In the genomic region with DNA sequence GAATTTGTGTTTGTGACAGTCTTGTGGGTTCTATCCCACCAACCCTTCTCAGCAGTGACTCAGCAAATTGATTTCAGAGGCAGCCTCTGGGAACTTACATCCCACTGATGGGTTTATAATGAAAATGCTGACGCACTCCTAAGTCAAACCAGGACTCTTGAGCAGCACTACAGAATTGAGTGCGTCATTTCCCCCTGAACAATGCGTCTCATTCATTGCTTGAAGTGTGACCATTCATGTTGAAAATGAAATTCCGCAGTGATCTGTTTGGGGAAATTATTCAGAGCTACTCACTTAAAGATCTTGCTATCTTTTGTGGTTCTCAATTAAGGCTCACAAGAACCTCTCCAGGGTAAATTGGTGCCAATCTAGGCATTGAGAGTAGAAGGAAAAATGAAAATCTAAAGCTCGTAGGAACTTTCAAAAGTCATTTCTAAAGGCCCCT, we compare ENCODE assay signal across 1 cellular context.
TF ChIP-seq lines count a peak whose summit lies in the region.

No MANE protein-coding gene starts in this region.

TF ChIP-seq in GM12878, 131 proteins besides CTCF, POLR2A, EP300 and RAD21 (continued from another document):
- TF ChIP-seq, protein P1, sequence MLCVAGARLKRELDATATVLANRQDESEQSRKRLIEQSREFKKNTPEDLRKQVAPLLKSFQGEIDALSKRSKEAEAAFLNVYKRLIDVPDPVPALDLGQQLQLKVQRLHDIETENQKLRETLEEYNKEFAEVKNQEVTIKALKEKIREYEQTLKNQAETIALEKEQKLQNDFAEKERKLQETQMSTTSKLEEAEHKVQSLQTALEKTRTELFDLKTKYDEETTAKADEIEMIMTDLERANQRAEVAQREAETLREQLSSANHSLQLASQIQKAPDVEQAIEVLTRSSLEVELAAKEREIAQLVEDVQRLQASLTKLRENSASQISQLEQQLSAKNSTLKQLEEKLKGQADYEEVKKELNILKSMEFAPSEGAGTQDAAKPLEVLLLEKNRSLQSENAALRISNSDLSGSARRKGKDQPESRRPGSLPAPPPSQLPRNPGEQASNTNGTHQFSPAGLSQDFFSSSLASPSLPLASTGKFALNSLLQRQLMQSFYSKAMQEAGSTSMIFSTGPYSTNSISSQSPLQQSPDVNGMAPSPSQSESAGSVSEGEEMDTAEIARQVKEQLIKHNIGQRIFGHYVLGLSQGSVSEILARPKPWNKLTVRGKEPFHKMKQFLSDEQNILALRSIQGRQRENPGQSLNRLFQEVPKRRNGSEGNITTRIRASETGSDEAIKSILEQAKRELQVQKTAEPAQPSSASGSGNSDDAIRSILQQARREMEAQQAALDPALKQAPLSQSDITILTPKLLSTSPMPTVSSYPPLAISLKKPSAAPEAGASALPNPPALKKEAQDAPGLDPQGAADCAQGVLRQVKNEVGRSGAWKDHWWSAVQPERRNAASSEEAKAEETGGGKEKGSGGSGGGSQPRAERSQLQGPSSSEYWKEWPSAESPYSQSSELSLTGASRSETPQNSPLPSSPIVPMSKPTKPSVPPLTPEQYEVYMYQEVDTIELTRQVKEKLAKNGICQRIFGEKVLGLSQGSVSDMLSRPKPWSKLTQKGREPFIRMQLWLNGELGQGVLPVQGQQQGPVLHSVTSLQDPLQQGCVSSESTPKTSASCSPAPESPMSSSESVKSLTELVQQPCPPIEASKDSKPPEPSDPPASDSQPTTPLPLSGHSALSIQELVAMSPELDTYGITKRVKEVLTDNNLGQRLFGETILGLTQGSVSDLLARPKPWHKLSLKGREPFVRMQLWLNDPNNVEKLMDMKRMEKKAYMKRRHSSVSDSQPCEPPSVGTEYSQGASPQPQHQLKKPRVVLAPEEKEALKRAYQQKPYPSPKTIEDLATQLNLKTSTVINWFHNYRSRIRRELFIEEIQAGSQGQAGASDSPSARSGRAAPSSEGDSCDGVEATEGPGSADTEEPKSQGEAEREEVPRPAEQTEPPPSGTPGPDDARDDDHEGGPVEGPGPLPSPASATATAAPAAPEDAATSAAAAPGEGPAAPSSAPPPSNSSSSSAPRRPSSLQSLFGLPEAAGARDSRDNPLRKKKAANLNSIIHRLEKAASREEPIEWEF (IDR thresholded peaks at IDR 0.05; ENCODE audit: insufficient replicate concordance, low read depth, low read length), result peak; percentile 82
- TF ChIP-seq SPI1 (IDR thresholded peaks at IDR 0.05; ENCODE audit: borderline replicate concordance, insufficient read depth, low read depth, low read length) (no peak), PAX5 (IDR thresholded peaks at IDR 0.05; ENCODE audit: borderline replicate concordance, low read depth, low read length) (peak; percentile 98), ETV6 (conservative IDR thresholded peaks at IDR 0.05 in 1 of 2, IDR thresholded peaks at IDR 0.05 in 1 of 2; ENCODE audit: borderline replicate concordance in 1 of 2, low read depth in 1 of 2) (peak in 1 of 2 experiments; percentile 81; a peak in 2 of 4 replicates), GABPA (IDR thresholded peaks at IDR 0.05; ENCODE audit: low read depth) (peak; percentile 73), SMAD5 (IDR thresholded peaks at IDR 0.05; ENCODE audit: low read depth) (no peak), WRNIP1 (IDR thresholded peaks at IDR 0.05; ENCODE audit: borderline replicate concordance, low read depth, low read length) (peak; percentile 94; the same call in 1 of the 2 replicates), CHD2 (IDR thresholded peaks at IDR 0.05; ENCODE audit: borderline replicate concordance, low read depth, low read length) (peak; percentile 86), BACH1 (IDR thresholded peaks at IDR 0.05; ENCODE audit: borderline replicate concordance) (peak; percentile 100), FOXM1 (IDR thresholded peaks at IDR 0.05; ENCODE audit: low read depth, low read length) (peak; percentile 91), MTA2 (IDR thresholded peaks at IDR 0.05; ENCODE audit: low read depth) (peak; percentile 100), NBN (IDR thresholded peaks at IDR 0.05) (peak; percentile 99), IKZF1 (conservative IDR thresholded peaks at IDR 0.05) (peak; percentile 98), KLF5 (IDR thresholded peaks at IDR 0.05; ENCODE audit: partially characterized antibody) (peak; percentile 96), BCL11A (IDR thresholded peaks at IDR 0.05; ENCODE audit: low read depth, low read length) (peak; percentile 99), CHD4 (IDR thresholded peaks at IDR 0.05) (no peak), SRF (IDR thresholded peaks at IDR 0.05; ENCODE audit: low read depth in 2 of 2, low read length in 2 of 2) (peak in 1 of 2 experiments; percentile 52; a peak in 1 of 4 replicates), ATF7 (IDR thresholded peaks at IDR 0.05; ENCODE audit: low read depth) (peak; percentile 96), SUPT20H (IDR thresholded peaks at IDR 0.05; ENCODE audit: borderline replicate concordance, control insufficient read depth, low read depth, low read length) (no peak), POLR2AphosphoS2 (IDR thresholded peaks at IDR 0.05; ENCODE audit: low read depth, low read length) (no peak), SMC3 (IDR thresholded peaks at IDR 0.05; ENCODE audit: borderline replicate concordance, low read length) (peak; percentile 25; the same call in 1 of the 2 replicates), PAX8 (IDR thresholded peaks at IDR 0.05) (no peak), CEBPB (IDR thresholded peaks at IDR 0.05; ENCODE audit: borderline replicate concordance in 1 of 2, low read depth in 2 of 2, low read length in 2 of 2) (no peak)
- TF ChIP-seq, protein P2, sequence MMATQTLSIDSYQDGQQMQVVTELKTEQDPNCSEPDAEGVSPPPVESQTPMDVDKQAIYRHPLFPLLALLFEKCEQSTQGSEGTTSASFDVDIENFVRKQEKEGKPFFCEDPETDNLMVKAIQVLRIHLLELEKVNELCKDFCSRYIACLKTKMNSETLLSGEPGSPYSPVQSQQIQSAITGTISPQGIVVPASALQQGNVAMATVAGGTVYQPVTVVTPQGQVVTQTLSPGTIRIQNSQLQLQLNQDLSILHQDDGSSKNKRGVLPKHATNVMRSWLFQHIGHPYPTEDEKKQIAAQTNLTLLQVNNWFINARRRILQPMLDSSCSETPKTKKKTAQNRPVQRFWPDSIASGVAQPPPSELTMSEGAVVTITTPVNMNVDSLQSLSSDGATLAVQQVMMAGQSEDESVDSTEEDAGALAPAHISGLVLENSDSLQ (IDR thresholded peaks at IDR 0.05), result peak; percentile 56; the same call in 1 of the 2 replicates
- TF ChIP-seq, protein P3, sequence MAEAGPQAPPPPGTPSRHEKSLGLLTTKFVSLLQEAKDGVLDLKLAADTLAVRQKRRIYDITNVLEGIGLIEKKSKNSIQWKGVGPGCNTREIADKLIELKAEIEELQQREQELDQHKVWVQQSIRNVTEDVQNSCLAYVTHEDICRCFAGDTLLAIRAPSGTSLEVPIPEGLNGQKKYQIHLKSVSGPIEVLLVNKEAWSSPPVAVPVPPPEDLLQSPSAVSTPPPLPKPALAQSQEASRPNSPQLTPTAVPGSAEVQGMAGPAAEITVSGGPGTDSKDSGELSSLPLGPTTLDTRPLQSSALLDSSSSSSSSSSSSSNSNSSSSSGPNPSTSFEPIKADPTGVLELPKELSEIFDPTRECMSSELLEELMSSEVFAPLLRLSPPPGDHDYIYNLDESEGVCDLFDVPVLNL (IDR thresholded peaks at IDR 0.05; ENCODE audit: low read depth, low read length), result no peak
- TF ChIP-seq, protein P4, sequence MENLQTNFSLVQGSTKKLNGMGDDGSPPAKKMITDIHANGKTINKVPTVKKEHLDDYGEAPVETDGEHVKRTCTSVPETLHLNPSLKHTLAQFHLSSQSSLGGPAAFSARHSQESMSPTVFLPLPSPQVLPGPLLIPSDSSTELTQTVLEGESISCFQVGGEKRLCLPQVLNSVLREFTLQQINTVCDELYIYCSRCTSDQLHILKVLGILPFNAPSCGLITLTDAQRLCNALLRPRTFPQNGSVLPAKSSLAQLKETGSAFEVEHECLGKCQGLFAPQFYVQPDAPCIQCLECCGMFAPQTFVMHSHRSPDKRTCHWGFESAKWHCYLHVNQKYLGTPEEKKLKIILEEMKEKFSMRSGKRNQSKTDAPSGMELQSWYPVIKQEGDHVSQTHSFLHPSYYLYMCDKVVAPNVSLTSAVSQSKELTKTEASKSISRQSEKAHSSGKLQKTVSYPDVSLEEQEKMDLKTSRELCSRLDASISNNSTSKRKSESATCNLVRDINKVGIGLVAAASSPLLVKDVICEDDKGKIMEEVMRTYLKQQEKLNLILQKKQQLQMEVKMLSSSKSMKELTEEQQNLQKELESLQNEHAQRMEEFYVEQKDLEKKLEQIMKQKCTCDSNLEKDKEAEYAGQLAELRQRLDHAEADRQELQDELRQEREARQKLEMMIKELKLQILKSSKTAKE (IDR thresholded peaks at IDR 0.05; ENCODE audit: low read depth, poor library complexity, severe bottlenecking), result peak; percentile 97
- TF ChIP-seq, protein P5, sequence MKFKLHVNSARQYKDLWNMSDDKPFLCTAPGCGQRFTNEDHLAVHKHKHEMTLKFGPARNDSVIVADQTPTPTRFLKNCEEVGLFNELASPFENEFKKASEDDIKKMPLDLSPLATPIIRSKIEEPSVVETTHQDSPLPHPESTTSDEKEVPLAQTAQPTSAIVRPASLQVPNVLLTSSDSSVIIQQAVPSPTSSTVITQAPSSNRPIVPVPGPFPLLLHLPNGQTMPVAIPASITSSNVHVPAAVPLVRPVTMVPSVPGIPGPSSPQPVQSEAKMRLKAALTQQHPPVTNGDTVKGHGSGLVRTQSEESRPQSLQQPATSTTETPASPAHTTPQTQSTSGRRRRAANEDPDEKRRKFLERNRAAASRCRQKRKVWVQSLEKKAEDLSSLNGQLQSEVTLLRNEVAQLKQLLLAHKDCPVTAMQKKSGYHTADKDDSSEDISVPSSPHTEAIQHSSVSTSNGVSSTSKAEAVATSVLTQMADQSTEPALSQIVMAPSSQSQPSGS (IDR thresholded peaks at IDR 0.05; ENCODE audit: low read length), result peak; percentile 90
- TF ChIP-seq, protein P6, sequence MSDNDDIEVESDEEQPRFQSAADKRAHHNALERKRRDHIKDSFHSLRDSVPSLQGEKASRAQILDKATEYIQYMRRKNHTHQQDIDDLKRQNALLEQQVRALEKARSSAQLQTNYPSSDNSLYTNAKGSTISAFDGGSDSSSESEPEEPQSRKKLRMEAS (IDR thresholded peaks at IDR 0.05; ENCODE audit: low read depth, low read length), result no peak
- TF ChIP-seq, protein P7, sequence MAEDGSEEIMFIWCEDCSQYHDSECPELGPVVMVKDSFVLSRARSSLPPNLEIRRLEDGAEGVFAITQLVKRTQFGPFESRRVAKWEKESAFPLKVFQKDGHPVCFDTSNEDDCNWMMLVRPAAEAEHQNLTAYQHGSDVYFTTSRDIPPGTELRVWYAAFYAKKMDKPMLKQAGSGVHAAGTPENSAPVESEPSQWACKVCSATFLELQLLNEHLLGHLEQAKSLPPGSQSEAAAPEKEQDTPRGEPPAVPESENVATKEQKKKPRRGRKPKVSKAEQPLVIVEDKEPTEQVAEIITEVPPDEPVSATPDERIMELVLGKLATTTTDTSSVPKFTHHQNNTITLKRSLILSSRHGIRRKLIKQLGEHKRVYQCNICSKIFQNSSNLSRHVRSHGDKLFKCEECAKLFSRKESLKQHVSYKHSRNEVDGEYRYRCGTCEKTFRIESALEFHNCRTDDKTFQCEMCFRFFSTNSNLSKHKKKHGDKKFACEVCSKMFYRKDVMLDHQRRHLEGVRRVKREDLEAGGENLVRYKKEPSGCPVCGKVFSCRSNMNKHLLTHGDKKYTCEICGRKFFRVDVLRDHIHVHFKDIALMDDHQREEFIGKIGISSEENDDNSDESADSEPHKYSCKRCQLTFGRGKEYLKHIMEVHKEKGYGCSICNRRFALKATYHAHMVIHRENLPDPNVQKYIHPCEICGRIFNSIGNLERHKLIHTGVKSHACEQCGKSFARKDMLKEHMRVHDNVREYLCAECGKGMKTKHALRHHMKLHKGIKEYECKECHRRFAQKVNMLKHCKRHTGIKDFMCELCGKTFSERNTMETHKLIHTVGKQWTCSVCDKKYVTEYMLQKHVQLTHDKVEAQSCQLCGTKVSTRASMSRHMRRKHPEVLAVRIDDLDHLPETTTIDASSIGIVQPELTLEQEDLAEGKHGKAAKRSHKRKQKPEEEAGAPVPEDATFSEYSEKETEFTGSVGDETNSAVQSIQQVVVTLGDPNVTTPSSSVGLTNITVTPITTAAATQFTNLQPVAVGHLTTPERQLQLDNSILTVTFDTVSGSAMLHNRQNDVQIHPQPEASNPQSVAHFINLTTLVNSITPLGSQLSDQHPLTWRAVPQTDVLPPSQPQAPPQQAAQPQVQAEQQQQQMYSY (CRISPR knock-in tag; IDR thresholded peaks at IDR 0.05), result no peak
- TF ChIP-seq, protein P8, sequence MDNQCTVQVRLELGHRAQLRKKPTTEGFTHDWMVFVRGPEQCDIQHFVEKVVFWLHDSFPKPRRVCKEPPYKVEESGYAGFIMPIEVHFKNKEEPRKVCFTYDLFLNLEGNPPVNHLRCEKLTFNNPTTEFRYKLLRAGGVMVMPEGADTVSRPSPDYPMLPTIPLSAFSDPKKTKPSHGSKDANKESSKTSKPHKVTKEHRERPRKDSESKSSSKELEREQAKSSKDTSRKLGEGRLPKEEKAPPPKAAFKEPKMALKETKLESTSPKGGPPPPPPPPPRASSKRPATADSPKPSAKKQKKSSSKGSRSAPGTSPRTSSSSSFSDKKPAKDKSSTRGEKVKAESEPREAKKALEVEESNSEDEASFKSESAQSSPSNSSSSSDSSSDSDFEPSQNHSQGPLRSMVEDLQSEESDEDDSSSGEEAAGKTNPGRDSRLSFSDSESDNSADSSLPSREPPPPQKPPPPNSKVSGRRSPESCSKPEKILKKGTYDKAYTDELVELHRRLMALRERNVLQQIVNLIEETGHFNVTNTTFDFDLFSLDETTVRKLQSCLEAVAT (IDR thresholded peaks at IDR 0.05), result peak; percentile 84
- TF ChIP-seq, protein P9, sequence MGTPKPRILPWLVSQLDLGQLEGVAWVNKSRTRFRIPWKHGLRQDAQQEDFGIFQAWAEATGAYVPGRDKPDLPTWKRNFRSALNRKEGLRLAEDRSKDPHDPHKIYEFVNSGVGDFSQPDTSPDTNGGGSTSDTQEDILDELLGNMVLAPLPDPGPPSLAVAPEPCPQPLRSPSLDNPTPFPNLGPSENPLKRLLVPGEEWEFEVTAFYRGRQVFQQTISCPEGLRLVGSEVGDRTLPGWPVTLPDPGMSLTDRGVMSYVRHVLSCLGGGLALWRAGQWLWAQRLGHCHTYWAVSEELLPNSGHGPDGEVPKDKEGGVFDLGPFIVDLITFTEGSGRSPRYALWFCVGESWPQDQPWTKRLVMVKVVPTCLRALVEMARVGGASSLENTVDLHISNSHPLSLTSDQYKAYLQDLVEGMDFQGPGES (IDR thresholded peaks at IDR 0.05), result no peak
TF ChIP-seq in GM12878: peak in this region for 59.
